In genomic region chr3:69612791-69613190, GRCh38 we compare ENCODE assay signal across 26 cellular contexts.
A peak's percentile ranks its signal among the peaks of the same experiment; 100 is the strongest.
DNase-seq lines count a peak whose midpoint lies in the region; ATAC-seq, FAIRE-seq and TF ChIP-seq lines count a peak whose summit lies in the region.
"Had no signal": no experiment of that assay in that cellular context is flagged by ENCODE, and none has a peak within 500 bp of the region (broad histone marks: within the 10 kb centered on the region; RNA-seq: fewer than 3 reads in every experiment).

No MANE protein-coding gene starts in this region.

- no peak for TF ChIP-seq EP300 in GM12878 (IDR thresholded peaks at IDR 0.05; ENCODE audit: borderline replicate concordance in 1 of 2, control insufficient read depth in 1 of 2, low read depth in 2 of 2, low read length in 2 of 2)

- H3K27me3 ChIP-seq in GM12878 (replicated peaks in 1 of 2; ENCODE audit: control insufficient read depth in 2 of 2, insufficient read depth in 2 of 2, low read length in 1 of 2) (no peaks in the 10 kb centered on the region), neural progenitor cell (no peaks in the 10 kb centered on the region)
- H3K27me3 ChIP-seq: BE2C had no signal

- no peak for FAIRE-seq in D721Med (lab: Jason Lieb, UNC)
- no peak for FAIRE-seq in GM12878 (lab: Jason Lieb, UNC)
- FAIRE-seq: A204.1, GM12891, GM19239, H54, K562 had no signal

- CTCF ChIA-PET in GM12878 (lab: Yijun Ruan, JAX), result interaction anchor here (1.3 kb wide), 1 partner anchor 11 kb away, joined by 4 read pairs; no protein-coding TSS in a partner anchor

- in situ Hi-C loops in GM12878 (cut with MboI), result no loop called here

- no peak overlapping the region for H3K4me3 ChIP-seq in GM12878
- peak overlapping the region; percentile 3 for H3K4me3 ChIP-seq in neural progenitor cell
- H3K4me3 ChIP-seq: GM23338, K562 had no signal

- H3K9me3 ChIP-seq in GM12878 (replicated peaks; ENCODE audit: control insufficient read depth, insufficient read depth, low read length), result no peaks in the 10 kb centered on the region
- peaks cover 6% of the 10 kb centered on the region for H3K9me3 ChIP-seq in neural progenitor cell (ENCODE audit: low read depth)
- H3K9me3 ChIP-seq: BE2C had no signal

- H3K4me3 Mint-ChIP-seq in neural progenitor cell (no peak overlapping the region), immature natural killer cell (no peak overlapping the region)
- H3K4me3 Mint-ChIP-seq: CD4-positive, CD25-positive, alpha-beta regulatory T cell; CD8-positive, alpha-beta memory T cell; GM23338; HFFc6 had no signal

- TF ChIP-seq POLR2A in GM12878 (IDR thresholded peaks at IDR 0.05; ENCODE audit: low read depth, low read length), result no peak

- no peak overlapping the region for H3K4me2 ChIP-seq in GM12878 (ENCODE audit: control insufficient read depth, insufficient read depth)
- H3K4me2 ChIP-seq in neural progenitor cell, result peak overlapping the region; percentile 63
- H3K4me2 ChIP-seq: GM23338 had no signal

- intact Hi-C loops in GM12878 (cut with micrococcal nuclease; ENCODE audit: unreplicated experiment), result no loop called here

- H2AFZ ChIP-seq in GM12878 (ENCODE audit: control insufficient read depth, low read depth, low read length), result no peak overlapping the region
- no peak overlapping the region for H2AFZ ChIP-seq in neural progenitor cell (replicated peaks)
- H2AFZ ChIP-seq: GM23338 had no signal

- H3K27ac ChIP-seq in GM12878 (ENCODE audit: control insufficient read depth, insufficient read depth) (no peak overlapping the region), neural progenitor cell (peak overlapping the region; percentile 75)
- H3K27ac ChIP-seq: HL-60 had no signal

- H3K36me3 Mint-ChIP-seq in neural progenitor cell (peaks cover 6% of the 10 kb centered on the region), immature natural killer cell (no peaks in the 10 kb centered on the region)
- H3K36me3 Mint-ChIP-seq: CD4-positive, CD25-positive, alpha-beta regulatory T cell; CD8-positive, alpha-beta memory T cell had no signal

- H3K27me3 Mint-ChIP-seq in neural progenitor cell (ENCODE audit: insufficient read depth, low read depth) (peaks cover 29% of the 10 kb centered on the region), immature natural killer cell (ENCODE audit: low read depth in 3 of 3) (peaks cover 0 to 2% (median 2%) of the 10 kb centered on the region in 3 donors)
- H3K27me3 Mint-ChIP-seq: CD4-positive, CD25-positive, alpha-beta regulatory T cell; CD8-positive, alpha-beta memory T cell had no signal

- H3F3A ChIP-seq in neural progenitor cell (ENCODE audit: low read depth), result peaks cover 23% of the 10 kb centered on the region

- BruUV-seq in GM12878 (replicated peaks; lab: Mats Ljungman, UMichigan), result no TSS peak

- TF ChIP-seq CTCF in D721Med (IDR thresholded peaks at IDR 0.05; ENCODE audit: insufficient read depth, missing control alignments), result no peak
- TF ChIP-seq CTCF in GM12878 (IDR thresholded peaks at IDR 0.05 in 2 of 3, conservative IDR thresholded peaks at IDR 0.05 in 1 of 3; ENCODE audit: control insufficient read depth in 2 of 3, extremely low read depth in 1 of 3, insufficient read depth in 1 of 3, low read depth in 3 of 3, low read length in 3 of 3), result no peak
- TF ChIP-seq CTCF in neural progenitor cell (IDR thresholded peaks at IDR 0.05), result no peak

- RAD21 ChIA-PET in GM12878 (lab: Charles Lee; ENCODE audit: unreplicated experiment), result no interaction called here

- SMC1A ChIA-PET in GM12878 (lab: Charles Lee; ENCODE audit: uncharacterized antibody, unreplicated experiment), result no interaction called here

- 39% methylated on average over 2 of the region's 2 CpGs for WGBS in GM12878 (ENCODE audit: insufficient coverage, insufficient replicate concordance, low lambda C conversion rate, missing lambda C conversion rate)

- POLR2A ChIA-PET in GM12878 (lab: Charles Lee), result no interaction called here

- H3K9ac ChIP-seq in GM12878 (ENCODE audit: control insufficient read depth, insufficient read depth, low read length) (no peak overlapping the region), neural progenitor cell (no peak overlapping the region)

- H3K36me3 ChIP-seq in GM12878 (ENCODE audit: control insufficient read depth in 2 of 2, insufficient read depth in 2 of 2, low read length in 1 of 2), result no peaks in the 10 kb centered on the region
- no peaks in the 10 kb centered on the region for H3K36me3 ChIP-seq in neural progenitor cell
- H3K36me3 ChIP-seq: BE2C had no signal

- H4K20me1 ChIP-seq in GM12878 (ENCODE audit: control insufficient read depth, insufficient read depth) (no peaks in the 10 kb centered on the region), neural progenitor cell (ENCODE audit: low read depth) (no peaks in the 10 kb centered on the region)

- DNase-seq in D341Med (ENCODE audit: low spot score) (peak; percentile 44), D721Med (ENCODE audit: insufficient read length, low spot score) (peak; percentile 20), GM12878 (ENCODE audit: low read depth, low spot score) (no peak), neural progenitor cell (ENCODE audit: low spot score) (peak; percentile 88), T1000 (lab: John Stamatoyannopoulos, UW) (no peak), RPMI8226 (no peak), immature natural killer cell (no peak)
- no peak for DNase-seq in activated CD4-positive, alpha-beta T cell treated with anti-CD3 and anti-CD28 coated beads, Interleukin-2, amount 50 U/mL, for 1 hour
- DNase-seq: ACHN; BE2C; CD4-positive, CD25-positive, alpha-beta regulatory T cell; CD8-positive, alpha-beta memory T cell; COR-L47; DMS153; DMS79; GF-D8; HFFc6; IMR-90 had no signal

- H3K4me1 ChIP-seq in GM12878 (ENCODE audit: control insufficient read depth, insufficient read depth, low read length) (no peaks in the 10 kb centered on the region), neural progenitor cell (peaks cover 38% of the 10 kb centered on the region)
- H3K4me1 ChIP-seq: BE2C had no signal

- H3K79me2 ChIP-seq in GM12878 (ENCODE audit: control insufficient read depth, insufficient read depth, low read length) (no peaks in the 10 kb centered on the region), neural progenitor cell (ENCODE audit: low read depth) (no peaks in the 10 kb centered on the region)

- peaks cover 20% of the 10 kb centered on the region for H3K9me3 Mint-ChIP-seq in neural progenitor cell
- peaks cover 0 to 24% (median 3%) of the 10 kb centered on the region in 6 donors for H3K9me3 Mint-ChIP-seq in immature natural killer cell

- ATAC-seq in GM12878, result peak; percentile 36
- ATAC-seq: GM23338, HCT116, K562 had no signal

- TF ChIP-seq RAD21 in GM12878 (IDR thresholded peaks at IDR 0.05; ENCODE audit: insufficient read depth, low read depth, low read length), result no peak

- H3K4me1 Mint-ChIP-seq in neural progenitor cell (peaks cover 30% of the 10 kb centered on the region), immature natural killer cell (no peaks in the 10 kb centered on the region)
- H3K4me1 Mint-ChIP-seq: CD4-positive, CD25-positive, alpha-beta regulatory T cell; CD8-positive, alpha-beta memory T cell; GM23338 had no signal

- H3K27ac Mint-ChIP-seq in neural progenitor cell (no peak overlapping the region), immature natural killer cell (no peak overlapping the region)
- H3K27ac Mint-ChIP-seq: CD4-positive, CD25-positive, alpha-beta regulatory T cell; CD8-positive, alpha-beta memory T cell; GM23338; HFFc6 had no signal

TF ChIP-seq in GM12878, 131 proteins besides CTCF, POLR2A, EP300 and RAD21 (continues in another document):
- TF ChIP-seq NFIC (IDR thresholded peaks at IDR 0.05; ENCODE audit: low read depth, low read length) (no peak), PAX8 (IDR thresholded peaks at IDR 0.05) (no peak), ESRRA (IDR thresholded peaks at IDR 0.05; ENCODE audit: low read length) (no peak), BCL11A (IDR thresholded peaks at IDR 0.05; ENCODE audit: low read depth, low read length) (no peak), SKIL (IDR thresholded peaks at IDR 0.05; ENCODE audit: low read depth, poor library complexity, severe bottlenecking) (no peak), MEF2A (IDR thresholded peaks at IDR 0.05; ENCODE audit: insufficient read depth, low read depth, low read length) (no peak), CBX5 (IDR thresholded peaks at IDR 0.05; ENCODE audit: low read depth) (no peak), ATF7 (IDR thresholded peaks at IDR 0.05; ENCODE audit: low read depth) (no peak), PKNOX1 (IDR thresholded peaks at IDR 0.05) (no peak), RB1 (IDR thresholded peaks at IDR 0.05; ENCODE audit: borderline replicate concordance) (no peak), EED (IDR thresholded peaks at IDR 0.05; ENCODE audit: low read depth) (no peak), SP1 (IDR thresholded peaks at IDR 0.05; ENCODE audit: low read depth, low read length) (no peak), RBBP5 (conservative IDR thresholded peaks at IDR 0.05) (no peak), DPF2 (IDR thresholded peaks at IDR 0.05) (no peak), TARDBP (IDR thresholded peaks at IDR 0.05; ENCODE audit: borderline replicate concordance) (no peak), NR2F1 (conservative IDR thresholded peaks at IDR 0.05) (no peak)

Comparison
In these comparisons a context has a peak if more than half of its experiments do, and no peak if none do; other contexts are left out.
1. DNase-seq: peak in D341Med (single experiment), D721Med (single experiment) and neural progenitor cell (single experiment); none in GM12878 (single experiment), T1000 (single experiment), activated CD4-positive, alpha-beta T cell treated with anti-CD3 and anti-CD28 coated beads, Interleukin-2, amount 50 U/mL, for 1 hour (single experiment), RPMI8226 (single experiment) and immature natural killer cell (0 of 3).